In the genomic region with DNA sequence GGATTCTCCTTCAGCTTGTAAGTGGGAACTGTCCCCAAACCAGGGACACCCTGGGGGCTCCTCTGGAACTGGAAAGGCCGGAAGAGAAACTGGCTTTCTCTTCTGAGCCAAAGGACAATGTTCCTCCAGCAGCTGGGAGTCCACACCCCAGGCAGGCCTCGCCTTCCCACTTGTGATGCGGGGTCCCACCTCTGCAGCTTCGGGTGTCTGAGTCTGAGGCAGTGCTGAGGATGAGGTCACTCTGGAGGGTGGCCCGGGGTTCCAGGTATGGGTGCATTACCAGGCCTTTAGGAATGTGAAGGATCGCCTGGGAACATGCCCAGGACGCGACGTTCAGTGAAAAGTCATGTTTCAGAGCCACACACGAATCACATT, we compare ENCODE assay signal across 9 cellular contexts. TPM values are rescaled to one million over a fixed set of nuclear protein-coding genes. Genes with fewer than 3 reads are reported as not detected.
A peak's percentile ranks its signal among the peaks of the same experiment; 100 is the strongest.
DNase-seq lines count a peak whose midpoint lies in the region; ATAC-seq and TF ChIP-seq lines count a peak whose summit lies in the region.
"Had no signal": no experiment of that assay in that cellular context is flagged by ENCODE, and none has a peak within 500 bp of the region (broad histone marks: within the 10 kb centered on the region; RNA-seq: fewer than 3 reads in every experiment).

No MANE protein-coding gene starts in this region.

- H3K36me3 ChIP-seq in right atrium auricular region (no peaks in the 10 kb centered on the region), mesendoderm (ENCODE audit: control insufficient read depth, insufficient read depth, low read length) (no peaks in the 10 kb centered on the region), upper lobe of left lung (no peaks in the 10 kb centered on the region)

- no peak overlapping the region for H3K23ac ChIP-seq in mesendoderm (ENCODE audit: low read length)

- no peak for TF ChIP-seq EP300 in upper lobe of left lung (IDR thresholded peaks at IDR 0.05)

- H3K4me2 ChIP-seq in mesendoderm (ENCODE audit: low read length): no peak overlapping the region

- TF ChIP-seq CTCF in right atrium auricular region (IDR thresholded peaks at IDR 0.05): no peak
- no peak for TF ChIP-seq CTCF in upper lobe of left lung (IDR thresholded peaks at IDR 0.05)

- no peak for TF ChIP-seq POLR2A in upper lobe of left lung (IDR thresholded peaks at IDR 0.05)

- H3K27me3 ChIP-seq in right atrium auricular region (no peaks in the 10 kb centered on the region), mesendoderm (ENCODE audit: insufficient read depth, low read length, poor library complexity) (peaks cover 2% of the 10 kb centered on the region), upper lobe of left lung (peaks cover 0 to 17% (median 4%) of the 10 kb centered on the region in 4 donors)

- H3K27ac ChIP-seq in right atrium auricular region (peak overlapping the region in 1 of 2 donors; percentile 71), cingulate gyrus (ENCODE audit: low read depth, low read length) (peak overlapping the region; percentile 58), mesendoderm (ENCODE audit: low read depth, low read length) (no peak overlapping the region), upper lobe of left lung (peak overlapping the region; percentile 61 to 80 (median 78))

- no peak overlapping the region for H2BK120ac ChIP-seq in mesendoderm (ENCODE audit: low read depth, low read length)

- no peak overlapping the region for H4K5ac ChIP-seq in mesendoderm (ENCODE audit: low read length)

- H4K8ac ChIP-seq in mesendoderm (ENCODE audit: low read depth, low read length): no peak overlapping the region

- H2BK5ac ChIP-seq in mesendoderm (ENCODE audit: low read length): no peak overlapping the region

- H3K79me1 ChIP-seq in mesendoderm (ENCODE audit: low read length): no peaks in the 10 kb centered on the region

- no peak overlapping the region for H3K9ac ChIP-seq in mesendoderm (ENCODE audit: low read length)

- no peak overlapping the region for H3K18ac ChIP-seq in mesendoderm (ENCODE audit: low read length)

- H3K4me3 ChIP-seq in right atrium auricular region: peak overlapping the region in 1 of 2 donors; percentile 51
- no peak overlapping the region for H3K4me3 ChIP-seq in mesendoderm (ENCODE audit: low read length)
- H3K4me3 ChIP-seq in upper lobe of left lung: peak overlapping the region in 3 of 4 donors; percentile 45 to 55 (median 46)

- DNase-seq in Right ventricle myocardium inferior (ENCODE audit: missing footprints): no peak
- no peak for DNase-seq in right atrium auricular region (ENCODE audit: low spot score)
- DNase-seq in mesendoderm: peak; percentile 48
- DNase-seq in upper lobe of left lung: peak in 1 of 2 donors; percentile 81
- DNase-seq in SHP77 (lab: John Stamatoyannopoulos, UW): no peak
- DNase-seq in NCI-H187 treated with DMSO at 0.1 percent for 48 hours (lab: John Stamatoyannopoulos, UW): no peak
- DNase-seq in effector CD4-positive, alpha-beta T cell: no peak
- DNase-seq: Caco-2 had no signal

- WGBS in mesendoderm (ENCODE audit: extremely low coverage, insufficient coverage, low lambda C conversion rate): no CpG with 5 or more reads among the region's 10 CpGs
- WGBS in upper lobe of left lung, 2 donors: 46 to 75% methylated on average over 8 of the region's 10 CpGs

- H3K4ac ChIP-seq in mesendoderm (ENCODE audit: low read depth, low read length): no peak overlapping the region

- H2BK15ac ChIP-seq in mesendoderm (replicated peaks; ENCODE audit: low read depth): no peak overlapping the region

- intact Hi-C loops in Right ventricle myocardium inferior (cut with DNase I): no loop called here

- ATAC-seq in Right ventricle myocardium inferior (peak; percentile 8), upper lobe of left lung (ENCODE audit: low FRiP score in 2 of 2) (peak; percentile 64 to 83)

- peaks cover 0 to 31% of the 10 kb centered on the region in 2 donors for H3K4me1 ChIP-seq in right atrium auricular region
- H3K4me1 ChIP-seq in mesendoderm (ENCODE audit: control insufficient read depth, low read depth, low read length): no peaks in the 10 kb centered on the region
- H3K4me1 ChIP-seq in upper lobe of left lung: peaks cover 12 to 29% (median 20%) of the 10 kb centered on the region in 4 donors
- H3K4me1 ChIP-seq: Caco-2 had no signal

- no peak overlapping the region for H2AK5ac ChIP-seq in mesendoderm (ENCODE audit: low read length)

- no peaks in the 10 kb centered on the region for H3K9me3 ChIP-seq in right atrium auricular region
- H3K9me3 ChIP-seq in upper lobe of left lung: no peaks in the 10 kb centered on the region
- H3K9me3 ChIP-seq: Caco-2 had no signal

- no peak overlapping the region for H3K56ac ChIP-seq in mesendoderm (ENCODE audit: low read length)

- H3K79me2 ChIP-seq in mesendoderm (ENCODE audit: control insufficient read depth, insufficient read depth, low read length): no peaks in the 10 kb centered on the region

RNA-seq across cellular contexts. Expression of gene BOK, which starts 18.2 kb away (rescaled TPM):
- total RNA-seq in Right ventricle myocardium inferior (4.5 TPM), right atrium auricular region (10 to 100 TPM; 11.2 to 25.7 TPM), upper lobe of left lung (100 to 1,000 TPM in 1 of 6 donors, 10 to 100 TPM in 5; 42.9 to 143 (median 61.3) TPM)
- polyA plus RNA-seq in mesendoderm (2013, experiment 1 of 2): 30.7 TPM
- polyA plus RNA-seq in mesendoderm (2013, experiment 2 of 2): 31.0 TPM

RNA-seq across cellular contexts. Expression of gene STK25, which starts 32.0 kb away (rescaled TPM):
- total RNA-seq in Right ventricle myocardium inferior: 97.4 TPM
- 100 to 1,000 TPM in 1 of 2 donors, 10 to 100 TPM in 1; 94.5 to 173 TPM for total RNA-seq in right atrium auricular region
- polyA plus RNA-seq in mesendoderm (2013, experiment 1 of 2): 106 TPM
- polyA plus RNA-seq in mesendoderm (2013, experiment 2 of 2): 109 TPM
- total RNA-seq in upper lobe of left lung: 100 to 1,000 TPM in 5 of 6 donors, 10 to 100 TPM in 1; 97.3 to 351 (median 134) TPM
